7 cellular contexts compared by ENCODE assay signal in the genomic region with DNA sequence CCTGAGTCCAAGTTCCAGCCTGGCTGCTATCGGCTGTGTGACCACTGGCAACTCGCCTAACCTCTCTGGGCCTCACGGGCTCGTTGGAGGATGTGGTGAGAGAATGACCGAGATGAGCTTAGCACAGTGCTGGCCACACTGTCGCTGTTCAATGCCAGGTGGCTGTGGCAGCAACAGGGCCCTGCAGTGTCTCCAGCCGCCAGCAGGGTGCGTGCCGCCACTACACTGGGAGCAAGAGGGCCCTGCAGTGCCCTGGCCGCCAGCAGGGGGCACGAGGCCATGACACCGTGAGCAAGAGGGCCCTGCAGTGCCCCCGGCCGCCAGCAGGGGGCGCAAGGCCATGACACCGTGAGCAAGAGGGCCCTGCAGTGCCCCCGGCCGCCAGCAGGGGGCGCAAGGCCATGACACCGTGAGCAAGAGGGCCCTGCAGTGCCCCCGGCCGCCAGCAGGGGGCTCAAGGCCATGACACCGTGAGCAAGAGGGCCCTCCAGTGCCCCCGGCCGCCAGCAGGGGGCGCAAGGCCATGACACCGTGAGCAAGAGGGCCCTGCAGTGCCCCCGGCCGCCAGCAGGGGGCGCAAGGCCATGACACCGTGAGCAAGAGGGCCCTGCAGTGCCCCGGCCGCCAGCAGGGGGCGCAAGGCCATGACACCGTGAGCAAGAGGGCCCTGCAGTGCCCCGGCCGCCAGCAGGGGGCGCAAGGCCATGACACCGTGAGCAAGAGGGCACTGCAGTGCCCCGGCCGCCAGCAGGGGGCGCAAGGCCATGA.
A peak's percentile ranks its signal among the peaks of the same experiment; 100 is the strongest.
DNase-seq lines count a peak whose midpoint lies in the region; ATAC-seq and TF ChIP-seq lines count a peak whose summit lies in the region.
"Not testable (repeated sequence)": the region's sequence is repeated elsewhere in the genome, so short reads cannot be mapped to it uniquely, and the experiment has no call there.

No MANE protein-coding gene starts in this region.

- H3K27ac ChIP-seq in SU-DHL-6 (ENCODE audit: low read depth, low read length) = not testable (repeated sequence)

- TF ChIP-seq CTCF in SU-DHL-6 (IDR thresholded peaks at IDR 0.05; ENCODE audit: insufficient read depth, low read length, poor library complexity, severe bottlenecking) (peak; percentile 28), natural killer cell (IDR thresholded peaks at IDR 0.05) (peak; percentile 11)

- not testable (repeated sequence) for H4K20me1 ChIP-seq in SU-DHL-6 (ENCODE audit: low read depth, low read length)

- not testable (repeated sequence) for H3F3A ChIP-seq in SU-DHL-6 (ENCODE audit: insufficient read depth)

- ATAC-seq in GM18508 (IDR thresholded peaks at IDR 0.05; ENCODE audit: insufficient read depth, unreplicated experiment) (peak; percentile 71), GM21381 (IDR thresholded peaks at IDR 0.05; ENCODE audit: unreplicated experiment) (peak; percentile 73), HG02884 (IDR thresholded peaks at IDR 0.05; ENCODE audit: unreplicated experiment) (peak; percentile 94), HG03469 (IDR thresholded peaks at IDR 0.05; ENCODE audit: unreplicated experiment) (peak; percentile 61)
- not testable (repeated sequence) for ATAC-seq in natural killer cell

- H2AFZ ChIP-seq in SU-DHL-6 (ENCODE audit: low read depth, low read length, severe bottlenecking) = not testable (repeated sequence)

- not testable (repeated sequence) for H3K9me2 ChIP-seq in SU-DHL-6 (replicated peaks; ENCODE audit: insufficient read depth, low read length)

- not testable (repeated sequence) for H3K27ac Mint-ChIP-seq in activated naive CD4-positive, alpha-beta T cell treated with anti-CD3 and anti-CD28 coated beads, Interleukin-2, amount 10 ng/mL, durations not matched to agents 7 days and 5 days; natural killer cell

- not testable (repeated sequence) for H3K79me2 ChIP-seq in SU-DHL-6 (ENCODE audit: insufficient read depth, low read length)

- CTCF ChIA-PET in activated naive CD4-positive, alpha-beta T cell treated with anti-CD3 and anti-CD28 coated beads, Interleukin-2, amount 10 ng/mL, durations not matched to agents 7 days and 5 days (lab: Charles Lee) = not testable (repeated sequence)

- not testable (repeated sequence) for H3K27me3 Mint-ChIP-seq in activated naive CD4-positive, alpha-beta T cell treated with anti-CD3 and anti-CD28 coated beads, Interleukin-2, amount 10 ng/mL, durations not matched to agents 7 days and 5 days; natural killer cell (ENCODE audit: low read depth in 2 of 2)

- DNase-seq in activated naive CD4-positive, alpha-beta T cell treated with anti-CD3 and anti-CD28 coated beads, Interleukin-2, amount 10 ng/mL, durations not matched to agents 7 days and 5 days = peak; percentile 12
- not testable (repeated sequence) for DNase-seq in natural killer cell

- not testable (repeated sequence) for H3K9ac ChIP-seq in SU-DHL-6 (ENCODE audit: low read length)

- H3K4me3 ChIP-seq in SU-DHL-6 (ENCODE audit: insufficient read depth, low read length, poor library complexity, severe bottlenecking) = not testable (repeated sequence)

- intact Hi-C loops in natural killer cell (cut with micrococcal nuclease) = not testable (repeated sequence)

- not testable (repeated sequence) for H3K4me2 ChIP-seq in SU-DHL-6 (ENCODE audit: low read depth, low read length, poor library complexity, severe bottlenecking)

- not testable (repeated sequence) for H3K36me3 Mint-ChIP-seq in activated naive CD4-positive, alpha-beta T cell treated with anti-CD3 and anti-CD28 coated beads, Interleukin-2, amount 10 ng/mL, durations not matched to agents 7 days and 5 days; natural killer cell

- H3K36me3 ChIP-seq in SU-DHL-6 (ENCODE audit: low read length) = not testable (repeated sequence)

- not testable (repeated sequence) for H3K9me3 Mint-ChIP-seq in activated naive CD4-positive, alpha-beta T cell treated with anti-CD3 and anti-CD28 coated beads, Interleukin-2, amount 10 ng/mL, durations not matched to agents 7 days and 5 days; natural killer cell

- not testable (repeated sequence) for H3K4me3 Mint-ChIP-seq in activated naive CD4-positive, alpha-beta T cell treated with anti-CD3 and anti-CD28 coated beads, Interleukin-2, amount 10 ng/mL, durations not matched to agents 7 days and 5 days; natural killer cell

- H3K27me3 ChIP-seq in SU-DHL-6 (ENCODE audit: low read length) = not testable (repeated sequence)

- not testable (repeated sequence) for H3K9me3 ChIP-seq in SU-DHL-6 (ENCODE audit: insufficient read depth, low read length)

- H3K4me1 Mint-ChIP-seq in activated naive CD4-positive, alpha-beta T cell treated with anti-CD3 and anti-CD28 coated beads, Interleukin-2, amount 10 ng/mL, durations not matched to agents 7 days and 5 days; natural killer cell: not testable (repeated sequence)
